In genomic region chr11:91946397-91947090, GRCh38 we compare ENCODE assay signal across 16 cellular contexts.
DNase-seq lines count a peak whose midpoint lies in the region; ATAC-seq and TF ChIP-seq lines count a peak whose summit lies in the region.
"Had no signal": no experiment of that assay in that cellular context is flagged by ENCODE, and none has a peak within 500 bp of the region (broad histone marks: within the 10 kb centered on the region; RNA-seq: fewer than 3 reads in every experiment).

No MANE protein-coding gene starts in this region.

- peak; percentile 22 for DNase-seq in BJ (ENCODE audit: low read depth)
- peak; percentile 4 for DNase-seq in EL
- DNase-seq in astrocyte of the hippocampus (ENCODE audit: low read depth, low spot score): peak; percentile 7
- peak; percentile 31 for DNase-seq in kidney tubule cell (ENCODE audit: low spot score)
- no peak for DNase-seq in cortex of kidney (lab: John Stamatoyannopoulos, UW)
- DNase-seq: activated naive CD4-positive, alpha-beta T cell treated with anti-CD3 and anti-CD28 coated beads for 36 hours; DND-41; immature natural killer cell; KBM-7; NCI-H1436 treated with DMSO at 0.1 percent for 48 hours; stimulated activated naive B cell treated with anti-CD40 and anti-IgM and Interleukin-4, amounts not matched to agents 10 μg/mL and 1 μg/mL and 100 μg/mL, for 72 hours had no signal

- ATAC-seq in HG02642 (IDR thresholded peaks at IDR 0.05; ENCODE audit: poor library complexity, unreplicated experiment) (no peak), GM19023 (IDR thresholded peaks at IDR 0.05; ENCODE audit: unreplicated experiment) (no peak)
- ATAC-seq: GM12878; stimulated activated naive B cell treated with anti-CD40 and anti-IgM and Interleukin-4, amounts not matched to agents 10 μg/mL and 1 μg/mL and 100 μg/mL, for 72 hours had no signal

- no peak overlapping the region for H3K4me3 ChIP-seq in BJ (ENCODE audit: low read depth, low read length)
- H3K4me3 ChIP-seq: BLaER1 treated with 17β-estradiol and CSF1 and Interleukin-3, amounts not matched to agents 10 nM and 100 nM; GM12878; smooth muscle cell had no signal

- no peak for TF ChIP-seq CTCF in BJ (IDR thresholded peaks at IDR 0.05; ENCODE audit: insufficient read depth, low read depth, low read length)

- CTCF ChIA-PET in BJ (lab: Yijun Ruan, JAX): interaction anchor here (0.8 to 1.3 kb wide), 2 partner anchors 8 to 22 kb away, joined by 3 to 4 read pairs; no protein-coding TSS in a partner anchor

- POLR2A ChIA-PET in BJ (lab: Charles Lee): interaction anchor here (0.5 to 0.6 kb wide), 2 partner anchors 385 to 386 kb away, joined by 3 to 5 read pairs; no protein-coding TSS in a partner anchor

- no peaks in the 10 kb centered on the region; the same call in 1 of the 2 replicates for H3K27me3 ChIP-seq in BJ (ENCODE audit: control insufficient read depth, insufficient read depth, low read length)
- H3K27me3 ChIP-seq: BLaER1 treated with 17β-estradiol and CSF1 and Interleukin-3, amounts not matched to agents 10 nM and 100 nM had no signal

- no peaks in the 10 kb centered on the region for H3K36me3 ChIP-seq in BJ (ENCODE audit: control insufficient read depth, insufficient read depth, low read length)
- H3K36me3 ChIP-seq: BLaER1 treated with 17β-estradiol and CSF1 and Interleukin-3, amounts not matched to agents 10 nM and 100 nM had no signal
